Comparison of ENCODE assay signal across 11 cellular contexts in the genomic region with DNA sequence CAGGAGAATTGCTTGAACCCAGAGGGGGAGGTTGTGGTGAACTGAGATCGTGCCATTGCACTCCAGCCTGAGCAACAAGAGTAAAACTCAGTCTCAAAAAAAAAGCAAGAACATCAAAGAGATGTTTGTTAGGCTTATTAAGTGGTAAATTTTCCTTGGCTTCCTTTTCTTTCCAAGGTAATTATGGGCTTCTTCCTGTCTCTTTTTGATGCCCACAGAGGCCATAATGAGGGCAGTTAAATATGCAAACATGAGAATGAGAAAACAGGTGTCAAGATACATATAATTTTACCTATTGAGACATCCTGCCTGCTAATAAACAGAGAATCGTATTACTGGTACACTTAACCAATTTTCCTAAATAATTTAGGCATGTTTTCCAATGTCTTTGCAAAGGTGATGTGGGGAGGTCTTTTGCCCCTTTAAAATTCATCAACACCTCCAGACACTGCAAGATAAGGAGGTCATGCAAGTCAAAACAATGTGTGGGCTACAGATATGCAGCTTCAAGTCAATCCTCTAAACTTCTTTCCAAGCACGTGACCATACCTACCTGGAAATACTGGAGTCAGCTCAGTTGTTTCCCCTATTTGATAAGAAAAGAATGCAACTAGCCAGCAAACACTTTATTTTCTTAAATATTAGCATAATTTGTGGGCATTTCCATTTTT. TPM values are rescaled to one million over a fixed set of nuclear protein-coding genes. Genes with fewer than 3 reads are reported as not detected.
DNase-seq lines count a peak whose midpoint lies in the region; ATAC-seq and TF ChIP-seq lines count a peak whose summit lies in the region.
"Had no signal": no experiment of that assay in that cellular context is flagged by ENCODE, and none has a peak within 500 bp of the region (broad histone marks: within the 10 kb centered on the region; RNA-seq: fewer than 3 reads in every experiment).

No MANE protein-coding gene starts in this region.

- no peak overlapping the region for H3K27ac ChIP-seq in CD8-positive, alpha-beta memory T cell (ENCODE audit: low read depth, low read length)
- H3K27ac ChIP-seq in H9 (ENCODE audit: insufficient read length, low read depth, low read length) (no peak overlapping the region), left lung (peak overlapping the region; percentile 24 to 90)

- no peak overlapping the region for H3K9ac ChIP-seq in H9 (ENCODE audit: extremely low read depth, insufficient read length, low read length)

- no peak overlapping the region for H2BK5ac ChIP-seq in H9 (ENCODE audit: insufficient read length, low read length)

- H3K4me3 Mint-ChIP-seq in CD8-positive, alpha-beta memory T cell: peak overlapping the region in 6 of 7 donors; percentile 63 to 92 (median 86)
- H3K4me3 Mint-ChIP-seq in H9 (peak overlapping the region; percentile 57 to 74; a peak in 4 of 5 replicates), activated B cell treated with CpG ODN at 0.5 μM for 24 hours (peak overlapping the region; percentile 11)

- intact Hi-C loops in activated B cell treated with CpG ODN at 0.5 μM for 24 hours (cut with micrococcal nuclease): loop anchor here (10.0 kb wide), 2 partner anchors 522 to 548 kb away; a partner anchor contains a TSS
- intact Hi-C loops in left lung (cut with DNase I): no loop called here

- no peak overlapping the region for H3T11ph ChIP-seq in H9 (ENCODE audit: low read length)

- H3K4me3 ChIP-seq in CD8-positive, alpha-beta memory T cell (ENCODE audit: low read length): no peak overlapping the region
- peak overlapping the region in 1 of 2 donors; percentile 69 for H3K4me3 ChIP-seq in left lung

- peaks cover 0 to 16% (median 0%) of the 10 kb centered on the region in 3 donors for H3K36me3 Mint-ChIP-seq in CD8-positive, alpha-beta memory T cell
- H3K36me3 Mint-ChIP-seq in H9 (ENCODE audit: insufficient read depth in 1 of 3, low read depth in 3 of 3) (no peaks in the 10 kb centered on the region), activated B cell treated with CpG ODN at 0.5 μM for 24 hours (ENCODE audit: low read depth) (peaks cover 4% of the 10 kb centered on the region)

- no peaks in the 10 kb centered on the region for H3K27me3 ChIP-seq in CD8-positive, alpha-beta memory T cell (ENCODE audit: insufficient read depth, low read length, poor library complexity, severe bottlenecking)
- peaks cover 2% of the 10 kb centered on the region; the same call in 1 of the 2 replicates for H3K27me3 ChIP-seq in H9 (ENCODE audit: insufficient read depth, low read length)
- H3K27me3 ChIP-seq in left lung: no peaks in the 10 kb centered on the region
- H3K27me3 ChIP-seq: dorsolateral prefrontal cortex had no signal

- no peak for DNase-seq in CD8-positive, alpha-beta memory T cell
- DNase-seq in H9 (no peak), activated B cell treated with CpG ODN at 0.5 μM for 24 hours (no peak), left lung (no peak), GM13977 (ENCODE audit: low spot score) (no peak), LoVo (ENCODE audit: low spot score) (no peak), islet precursor cell (no peak)
- DNase-seq: DMS79, dorsolateral prefrontal cortex, hippocampal formation had no signal

- peaks cover 1% of the 10 kb centered on the region; the same call in 1 of the 2 replicates for H3K79me2 ChIP-seq in H9 (ENCODE audit: insufficient read depth, low read length)

- H3K56ac ChIP-seq in H9 (ENCODE audit: insufficient read length, low read depth, low read length): no peak overlapping the region

- H2BK15ac ChIP-seq in H9 (ENCODE audit: low read depth, low read length): no peak overlapping the region

- no peak overlapping the region for H3K18ac ChIP-seq in H9 (ENCODE audit: insufficient read length, low read depth, low read length)

- no peak overlapping the region for H3K23ac ChIP-seq in H9 (ENCODE audit: insufficient read length, low read depth, low read length)

- TF ChIP-seq CTCF in H9 (conservative IDR thresholded peaks at IDR 0.05): no peak
- no peak for TF ChIP-seq CTCF in activated B cell treated with CpG ODN at 0.5 μM for 24 hours (IDR thresholded peaks at IDR 0.05)
- TF ChIP-seq CTCF in left lung (IDR thresholded peaks at IDR 0.05): no peak
- no peak for TF ChIP-seq CTCF in GM13977 (IDR thresholded peaks at IDR 0.05; ENCODE audit: extremely low read depth, insufficient read depth, missing control alignments)

- ATAC-seq in activated B cell treated with CpG ODN at 0.5 μM for 24 hours (ENCODE audit: low read depth) (no peak), left lung (no peak), HG02571 (IDR thresholded peaks at IDR 0.05; ENCODE audit: unreplicated experiment) (no peak)

- no peak overlapping the region for H2AFZ ChIP-seq in H9 (ENCODE audit: low read length)

- POLR2A ChIA-PET in CD8-positive, alpha-beta memory T cell (lab: Charles Lee): no interaction called here
- POLR2A ChIA-PET in activated B cell treated with CpG ODN at 0.5 μM for 24 hours (lab: Charles Lee): no interaction called here

- H3K23me2 ChIP-seq in H9 (ENCODE audit: insufficient read length, low read depth, low read length, poor library complexity, severe bottlenecking): peaks cover 17% of the 10 kb centered on the region

- no peaks in the 10 kb centered on the region for H3K9me3 ChIP-seq in CD8-positive, alpha-beta memory T cell (ENCODE audit: low read length)
- H3K9me3 ChIP-seq in H9 (ENCODE audit: control insufficient read depth, low read depth, low read length): no peaks in the 10 kb centered on the region
- no peaks in the 10 kb centered on the region for H3K9me3 ChIP-seq in left lung

- no peaks in the 10 kb centered on the region for H3K27me3 Mint-ChIP-seq in CD8-positive, alpha-beta memory T cell
- H3K27me3 Mint-ChIP-seq in H9 (ENCODE audit: low read depth) (peaks cover 27% of the 10 kb centered on the region), activated B cell treated with CpG ODN at 0.5 μM for 24 hours (no peaks in the 10 kb centered on the region)

- no peak overlapping the region for H2BK12ac ChIP-seq in H9 (ENCODE audit: insufficient read length, low read depth, low read length)

- H4K5ac ChIP-seq in H9 (ENCODE audit: insufficient read length, low read depth, low read length): no peak overlapping the region

- peaks cover 42% of the 10 kb centered on the region for H3K4me1 ChIP-seq in CD8-positive, alpha-beta memory T cell (ENCODE audit: insufficient read depth, low read length)
- H3K4me1 ChIP-seq in H9 (ENCODE audit: insufficient read depth, low read length) (peaks cover 12% of the 10 kb centered on the region; the same call in 1 of the 2 replicates), left lung (peaks cover 8 to 51% of the 10 kb centered on the region in 2 donors)

- H4K20me1 ChIP-seq in H9 (ENCODE audit: control insufficient read depth, insufficient read depth, insufficient read length): no peaks in the 10 kb centered on the region

- CTCF ChIA-PET in CD8-positive, alpha-beta memory T cell (lab: Charles Lee): no interaction called here
- CTCF ChIA-PET in activated B cell treated with CpG ODN at 0.5 μM for 24 hours (lab: Charles Lee): no interaction called here

- H3K36me3 ChIP-seq in CD8-positive, alpha-beta memory T cell (ENCODE audit: insufficient read depth, low read length): no peaks in the 10 kb centered on the region
- peaks cover 0 to 18% of the 10 kb centered on the region in 2 donors for H3K36me3 ChIP-seq in left lung

- in situ Hi-C loops in GM13977 (cut with MboI; ENCODE audit: low pct_unique_long_range_greater_than_20kb, low sequenced_read_pairs, unreplicated experiment): no loop called here

- H2AK5ac ChIP-seq in H9 (ENCODE audit: insufficient read length, low read length): no peak overlapping the region

- peak overlapping the region in 3 of 8 donors; percentile 10 to 92 (median 19) for H3K27ac Mint-ChIP-seq in CD8-positive, alpha-beta memory T cell
- H3K27ac Mint-ChIP-seq in H9 (no peak overlapping the region), activated B cell treated with CpG ODN at 0.5 μM for 24 hours (no peak overlapping the region)

- peak overlapping the region; percentile 83 for H3K4me2 ChIP-seq in H9 (ENCODE audit: insufficient read depth, insufficient read length, low read length)

- no peaks in the 10 kb centered on the region for H3K9me3 Mint-ChIP-seq in CD8-positive, alpha-beta memory T cell
- H3K9me3 Mint-ChIP-seq in H9 (no peaks in the 10 kb centered on the region), activated B cell treated with CpG ODN at 0.5 μM for 24 hours (no peaks in the 10 kb centered on the region)

- H4K91ac ChIP-seq in H9 (ENCODE audit: insufficient read length, low read depth, low read length): no peak overlapping the region

- no CpG with 5 or more reads among the region's 3 CpGs for WGBS in H9 (ENCODE audit: extremely low coverage, insufficient read length, low lambda C conversion rate)

- H2BK20ac ChIP-seq in H9 (ENCODE audit: low read depth, low read length, poor library complexity, severe bottlenecking): no peak overlapping the region

- H3K4me1 Mint-ChIP-seq in CD8-positive, alpha-beta memory T cell: peaks cover 35 to 64% (median 62%) of the 10 kb centered on the region in 3 donors
- H3K4me1 Mint-ChIP-seq in H9: peaks cover 35 to 46% of the 10 kb centered on the region in 2 experiments
- H3K4me1 Mint-ChIP-seq in activated B cell treated with CpG ODN at 0.5 μM for 24 hours: peaks cover 34% of the 10 kb centered on the region

- H4K8ac ChIP-seq in H9 (replicated peaks; ENCODE audit: insufficient read length, low read depth, low read length): no peak overlapping the region

- no peak overlapping the region for H3K14ac ChIP-seq in H9 (ENCODE audit: insufficient read depth, low read length)

- H3K4ac ChIP-seq in H9 (ENCODE audit: low read depth, low read length): no peak overlapping the region

- H2BK120ac ChIP-seq in H9 (ENCODE audit: low read depth, low read length, poor library complexity, severe bottlenecking): no peak overlapping the region

- no peaks in the 10 kb centered on the region for H3K79me1 ChIP-seq in H9 (ENCODE audit: insufficient read depth, low read depth, low read length, poor library complexity, severe bottlenecking)

RNA-seq across cellular contexts. Expression of a gene that starts 2.7 kb away (rescaled TPM):
- total RNA-seq in CD8-positive, alpha-beta memory T cell: 10 to 100 TPM; 82.0 to 84.2 TPM
- polyA plus RNA-seq in CD8-positive, alpha-beta memory T cell: 43.5 TPM
- total RNA-seq in H9 (2021): 11.0 and 11.3 TPM in 2 replicates
- 17.9 and 18.1 TPM in 2 replicates for total RNA-seq in activated B cell treated with CpG ODN at 0.5 μM for 24 hours
- total RNA-seq in left lung: 100 to 1,000 TPM; 295 to 318 TPM

Comparison
In these comparisons a context has a peak if more than half of its experiments do, and no peak if none do; other contexts are left out.
1. H3K27ac ChIP-seq: peak in left lung (2 of 2); none in CD8-positive, alpha-beta memory T cell (single experiment) and H9 (single experiment).
2. H3K4me3 Mint-ChIP-seq: peak in every context shown above with its lines; median percentile 86 in CD8-positive, alpha-beta memory T cell; 66 in H9; 11 in activated B cell treated with CpG ODN at 0.5 μM for 24 hours.